ENCODE assay signal across 8 cellular contexts in genomic region chr6:158213925-158214674, GRCh38. TPM values are rescaled to one million over a fixed set of nuclear protein-coding genes. Genes with fewer than 3 reads are reported as not detected.
DNase-seq lines count a peak whose midpoint lies in the region; ATAC-seq, FAIRE-seq and TF ChIP-seq lines count a peak whose summit lies in the region.

No MANE protein-coding gene starts in this region.

- peak; percentile 86 for FAIRE-seq in GM18507 (lab: Jason Lieb, UNC)

- H3K27me3 ChIP-seq in breast epithelium (no peaks in the 10 kb centered on the region), kidney epithelial cell (ENCODE audit: control insufficient read depth, insufficient read depth, low read length) (no peaks in the 10 kb centered on the region)

- peak; percentile 75 for DNase-seq in AG08395 (ENCODE audit: low spot score)
- peak; percentile 42 for DNase-seq in GM18507 (ENCODE audit: extremely low spot score, insufficient read length, low read depth)
- DNase-seq in NCI-H187 treated with DMSO at 0.1 percent for 48 hours (lab: John Stamatoyannopoulos, UW): peak; percentile 47
- peak in 4 of 5 experiments; percentile 22 to 80 (median 26) for DNase-seq in T-helper 2 cell
- DNase-seq in breast epithelium (ENCODE audit: low spot score in 2 of 2): no peak
- peak; percentile 41 for DNase-seq in kidney epithelial cell (ENCODE audit: low read depth)
- DNase-seq in stimulated activated CD4-positive, alpha-beta T cell treated with anti-CD3 and anti-CD28 coated beads, Interleukin-4, amount 100 ng/mL, for 4 hours: peak; percentile 38 to 46

- no peak for TF ChIP-seq POLR2A in breast epithelium (IDR thresholded peaks at IDR 0.05)

- peak; percentile 10 to 64 (median 49) for TF ChIP-seq CTCF in breast epithelium (IDR thresholded peaks at IDR 0.05)
- peak; percentile 76 for TF ChIP-seq CTCF in kidney epithelial cell (IDR thresholded peaks at IDR 0.05; ENCODE audit: insufficient read depth, low read length, poor library complexity, severe bottlenecking)

- H3K36me3 ChIP-seq in breast epithelium (no peaks in the 10 kb centered on the region), kidney epithelial cell (ENCODE audit: control insufficient read depth, insufficient read depth, low read length) (no peaks in the 10 kb centered on the region)

- no peak overlapping the region for H3K4me3 ChIP-seq in breast epithelium
- no peak overlapping the region for H3K4me3 ChIP-seq in kidney epithelial cell (ENCODE audit: low read depth, low read length)

- H3K9me3 ChIP-seq in breast epithelium: no peaks in the 10 kb centered on the region

- H3K4me1 ChIP-seq in breast epithelium: no peaks in the 10 kb centered on the region

- no peak overlapping the region for H3K27ac ChIP-seq in breast epithelium

- intact Hi-C loops in breast epithelium (cut with DNase I; ENCODE audit: low total_unique reads): no loop called here

- peak; percentile 82 for ATAC-seq in HG02943 (IDR thresholded peaks at IDR 0.05; ENCODE audit: low read depth, unreplicated experiment)

RNA-seq across cellular contexts. Expression of gene GTF2H5, which starts 46.0 kb away (rescaled TPM):
- 1 to 10 TPM; 3.9 to 4.8 (median 4.8) TPM for total RNA-seq in breast epithelium
- 3.4 and 7.6 TPM in 2 replicates for total RNA-seq in kidney epithelial cell

RNA-seq across cellular contexts. Expression of gene SERAC1, which starts 46.0 kb away (rescaled TPM):
- 10 to 100 TPM in 1 of 3 donors, 1 to 10 TPM in 2; 8.5 to 15.7 (median 9.2) TPM for total RNA-seq in breast epithelium
- 9.2 and 9.5 TPM in 2 replicates for total RNA-seq in kidney epithelial cell

Comparison
In these comparisons a context has a peak if more than half of its experiments do, and no peak if none do; other contexts are left out.
1. DNase-seq: peak in AG08395 (single experiment), GM18507 (single experiment), NCI-H187 treated with DMSO at 0.1 percent for 48 hours (single experiment), T-helper 2 cell (4 of 5), kidney epithelial cell (single experiment) and stimulated activated CD4-positive, alpha-beta T cell treated with anti-CD3 and anti-CD28 coated beads, Interleukin-4, amount 100 ng/mL, for 4 hours (2 of 2); none in breast epithelium (0 of 2).